Comparison of ENCODE assay signal across 25 cellular contexts in genomic region chr19:41500443-41500842, GRCh38. TPM values are rescaled to one million over a fixed set of nuclear protein-coding genes. Genes with fewer than 3 reads are reported as not detected.
A peak's percentile ranks its signal among the peaks of the same experiment; 100 is the strongest.
DNase-seq lines count a peak whose midpoint lies in the region; ATAC-seq and TF ChIP-seq lines count a peak whose summit lies in the region.
"Had no signal": no experiment of that assay in that cellular context is flagged by ENCODE, and none has a peak within 500 bp of the region (broad histone marks: within the 10 kb centered on the region; RNA-seq: fewer than 3 reads in every experiment).

No MANE protein-coding gene starts in this region.

- H3K27ac ChIP-seq in breast epithelium (peak overlapping the region; percentile 62 to 84), mammary epithelial cell (ENCODE audit: insufficient read depth, low read depth, low read length) (no peak overlapping the region), rectal smooth muscle tissue (ENCODE audit: low read depth, low read length) (no peak overlapping the region), vagina (peak overlapping the region; percentile 62)
- H3K27ac ChIP-seq: BLaER1 treated with 17β-estradiol and CSF1 and Interleukin-3, amounts not matched to agents 10 nM and 100 nM; neural progenitor cell had no signal

- ATAC-seq in left ventricle myocardium superior = peak; percentile 56
- ATAC-seq in HG02981 (IDR thresholded peaks at IDR 0.05; ENCODE audit: unreplicated experiment) = no peak
- ATAC-seq: stimulated activated naive CD8-positive, alpha-beta T cell treated with anti-CD3 and anti-CD28 coated beads, Interleukin-15, Interleukin-2, amounts not matched to agents 100 U/mL and 50 U/mL, for 24 hours had no signal

- dilution Hi-C loops in mammary epithelial cell (cut with HindIII; ENCODE audit: low sequenced_read_pairs) = no loop called here

- TF ChIP-seq CTCF in breast epithelium (IDR thresholded peaks at IDR 0.05) (no peak), mammary epithelial cell (conservative IDR thresholded peaks at IDR 0.05 in 1 of 2, IDR thresholded peaks at IDR 0.05 in 1 of 2; ENCODE audit: extremely low read depth in 1 of 2, insufficient read depth in 1 of 2, low read depth in 1 of 2, low read length in 2 of 2) (no peak), vagina (IDR thresholded peaks at IDR 0.05) (no peak)

- peak overlapping the region; percentile 32 to 51 (median 41) for H3K4me3 ChIP-seq in breast epithelium
- H3K4me3 ChIP-seq in mammary epithelial cell (replicated peaks in 1 of 3; ENCODE audit: insufficient read depth in 1 of 3, low read depth in 2 of 3, low read length in 3 of 3) = no peak overlapping the region
- H3K4me3 ChIP-seq in rectal smooth muscle tissue (ENCODE audit: low read length) = peak overlapping the region; percentile 22
- peak overlapping the region; percentile 31 to 37 for H3K4me3 ChIP-seq in vagina
- H3K4me3 ChIP-seq: BLaER1 treated with 17β-estradiol and CSF1 and Interleukin-3, amounts not matched to agents 10 nM and 100 nM; GM12878; neural progenitor cell had no signal

- intact Hi-C loops in breast epithelium (cut with DNase I; ENCODE audit: low total_unique reads) (no loop called here), mammary epithelial cell (cut with micrococcal nuclease) (no loop called here), left ventricle myocardium superior (cut with micrococcal nuclease) (no loop called here), vagina (cut with DNase I) (no loop called here)

- H3K9ac ChIP-seq in mammary epithelial cell (ENCODE audit: insufficient read depth, low read length) (no peak overlapping the region), rectal smooth muscle tissue (ENCODE audit: low read length) (no peak overlapping the region)
- H3K9ac ChIP-seq: BLaER1 treated with 17β-estradiol and CSF1 and Interleukin-3, amounts not matched to agents 10 nM and 100 nM; neural progenitor cell had no signal

- no peaks in the 10 kb centered on the region for H4K20me1 ChIP-seq in mammary epithelial cell (ENCODE audit: insufficient read depth, low read length)
- H4K20me1 ChIP-seq: BLaER1 treated with 17β-estradiol and CSF1 and Interleukin-3, amounts not matched to agents 10 nM and 100 nM had no signal

- H3K36me3 ChIP-seq in breast epithelium (no peaks in the 10 kb centered on the region), mammary epithelial cell (ENCODE audit: insufficient read depth, low read length) (no peaks in the 10 kb centered on the region), rectal smooth muscle tissue (ENCODE audit: control insufficient read depth, insufficient read depth, low read length) (no peaks in the 10 kb centered on the region), vagina (no peaks in the 10 kb centered on the region)
- H3K36me3 ChIP-seq: BLaER1 treated with 17β-estradiol and CSF1 and Interleukin-3, amounts not matched to agents 10 nM and 100 nM; neural progenitor cell; SJCRH30 had no signal

- in situ Hi-C loops in mammary epithelial cell (cut with MboI; ENCODE audit: low sequenced_read_pairs in 2 of 2) = no loop called here

- H3K27me3 ChIP-seq in breast epithelium = peaks cover 0 to 3% of the 10 kb centered on the region in 2 donors
- H3K27me3 ChIP-seq in mammary epithelial cell (ENCODE audit: insufficient read depth, low read length) = no peaks in the 10 kb centered on the region
- peaks cover 5% of the 10 kb centered on the region for H3K27me3 ChIP-seq in rectal smooth muscle tissue (ENCODE audit: control insufficient read depth, insufficient read depth, low read length)
- no peaks in the 10 kb centered on the region for H3K27me3 ChIP-seq in vagina
- H3K27me3 ChIP-seq: BLaER1 treated with 17β-estradiol and CSF1 and Interleukin-3, amounts not matched to agents 10 nM and 100 nM; neural progenitor cell; SJCRH30 had no signal

- H3K4me1 ChIP-seq in breast epithelium (no peaks in the 10 kb centered on the region), mammary epithelial cell (ENCODE audit: insufficient read depth, low read length) (no peaks in the 10 kb centered on the region), rectal smooth muscle tissue (ENCODE audit: control insufficient read depth, insufficient read depth, low read length) (no peaks in the 10 kb centered on the region), vagina (no peaks in the 10 kb centered on the region)
- H3K4me1 ChIP-seq: neural progenitor cell had no signal

- DNase-seq in breast epithelium (ENCODE audit: low spot score in 2 of 2) (no peak), mammary epithelial cell (no peak), left ventricle myocardium superior (no peak), vagina (ENCODE audit: extremely low spot score in 2 of 2) (no peak), NCI-H128 (lab: John Stamatoyannopoulos, UW; ENCODE audit: unreplicated experiment) (no peak)
- no peak for DNase-seq in stimulated activated CD4-positive, alpha-beta T cell treated with anti-CD3 and anti-CD28 coated beads, Interleukin-2, amount 100 ng/mL, for 24 hours
- DNase-seq: activated CD4-positive, alpha-beta memory T cell treated with anti-CD3 and anti-CD28 coated beads for 36 hours; activated naive CD4-positive, alpha-beta T cell treated with Interleukin-2 at 50 U/mL for 16 hours; erythroblast; GF-D8; NCI-H1417; NCI-H69; OCI-M1; stimulated activated naive CD8-positive, alpha-beta T cell treated with anti-CD3 and anti-CD28 coated beads, Interleukin-15, Interleukin-2, amounts not matched to agents 100 U/mL and 50 U/mL, for 24 hours; T-helper 2 cell had no signal

- 91% methylated on average over 9 of the region's 9 CpGs for WGBS in mammary epithelial cell (ENCODE audit: low coverage, missing lambda C conversion rate)

- H3K9me3 ChIP-seq in breast epithelium (no peaks in the 10 kb centered on the region), mammary epithelial cell (replicated peaks; ENCODE audit: insufficient read depth, low read length) (no peaks in the 10 kb centered on the region), vagina (no peaks in the 10 kb centered on the region)

- TF ChIP-seq POLR2A in breast epithelium (IDR thresholded peaks at IDR 0.05) (no peak), vagina (IDR thresholded peaks at IDR 0.05) (no peak)

- no TSS peak for BruUV-seq in mammary epithelial cell (replicated peaks; lab: Mats Ljungman, UMichigan)

- no peak overlapping the region for H2AFZ ChIP-seq in mammary epithelial cell (ENCODE audit: low read depth, low read length)
- H2AFZ ChIP-seq: neural progenitor cell had no signal

- H3K4me2 ChIP-seq in mammary epithelial cell (ENCODE audit: insufficient read depth, low read depth, low read length) = no peak overlapping the region
- H3K4me2 ChIP-seq: neural progenitor cell had no signal

- no peaks in the 10 kb centered on the region for H3K79me2 ChIP-seq in mammary epithelial cell (ENCODE audit: insufficient read depth, low read length)

- CTCF ChIA-PET in mammary epithelial cell (lab: Charles Lee; ENCODE audit: low non-redundant PET) = no interaction called here

RNA-seq across cellular contexts. Expression of gene ERICH4, which starts 57.5 kb away (rescaled TPM):
- total RNA-seq in breast epithelium = not detected
- total RNA-seq in mammary epithelial cell = not detected
- not detected for polyA plus RNA-seq in mammary epithelial cell
- polyA minus RNA-seq in mammary epithelial cell = not detected
- total RNA-seq in left ventricle myocardium superior = not detected
- not detected for total RNA-seq in vagina
- total RNA-seq: A172; activated CD4-positive, alpha-beta memory T cell treated with anti-CD3 and anti-CD28 coated beads for 36 hours; astrocyte; GM12878; HT1080; mesothelial cell of epicardium; SJCRH30 had no signal
- polyA plus RNA-seq: GM12878 had no signal

Comparison
In these comparisons a context has a peak if more than half of its experiments do, and no peak if none do; other contexts are left out.
1. H3K27ac ChIP-seq: peak in breast epithelium (2 of 2) and vagina (single experiment); none in mammary epithelial cell (single experiment) and rectal smooth muscle tissue (single experiment).
2. H3K4me3 ChIP-seq: peak in breast epithelium (3 of 3), rectal smooth muscle tissue (single experiment) and vagina (2 of 2); none in mammary epithelial cell (0 of 3).